Comparison of ENCODE assay signal across 9 cellular contexts in genomic region chr1:224852901-224853568, GRCh38.
DNase-seq lines count a peak whose midpoint lies in the region; ATAC-seq and TF ChIP-seq lines count a peak whose summit lies in the region.
"Had no signal": no experiment of that assay in that cellular context is flagged by ENCODE, and none has a peak within 500 bp of the region (broad histone marks: within the 10 kb centered on the region; RNA-seq: fewer than 3 reads in every experiment).

No MANE protein-coding gene starts in this region.

- no peak overlapping the region for H3K9ac ChIP-seq in Karpas-422 (ENCODE audit: low read length)

- intact Hi-C loops in activated T-helper 1 cell treated with anti-CD3 and anti-CD28 coated beads, Interleukin-12 subunit alpha, Interleukin-12 subunit beta, Interleukin-2, Interleukin-4 antibody, amounts not matched to agents 30 ng/mL and 10 ng/mL and 1 ng/mL, durations not matched to agents 14 hours and 24 hours and 36 hours (cut with micrococcal nuclease) = no loop called here

- H3K27me3 Mint-ChIP-seq in activated T-helper 1 cell treated with anti-CD3 and anti-CD28 coated beads, Interleukin-12 subunit alpha, Interleukin-12 subunit beta, Interleukin-2, Interleukin-4 antibody, amounts not matched to agents 30 ng/mL and 10 ng/mL and 1 ng/mL, durations not matched to agents 14 hours and 24 hours and 36 hours (ENCODE audit: insufficient read depth) = peaks cover 16% of the 10 kb centered on the region

- TF ChIP-seq RAD21 in Ishikawa (IDR thresholded peaks at IDR 0.05; ENCODE audit: low read depth) = peak; percentile 64

- H3K27me3 ChIP-seq in Karpas-422 (ENCODE audit: low read length) = no peaks in the 10 kb centered on the region

- no peak for TF ChIP-seq EP300 in Ishikawa (IDR thresholded peaks at IDR 0.05; ENCODE audit: borderline replicate concordance)

- H3K9me2 ChIP-seq in Karpas-422 (replicated peaks; ENCODE audit: insufficient read depth, low read length) = no peaks in the 10 kb centered on the region

- DNase-seq in DMS 273 (lab: John Stamatoyannopoulos, UW; ENCODE audit: unreplicated experiment) = peak; percentile 68
- DNase-seq in SHP77 treated with DMSO at 0.1 percent for 48 hours (lab: John Stamatoyannopoulos, UW) = peak; percentile 22
- DNase-seq in fibroblast of the conjunctiva (ENCODE audit: low read depth) = peak; percentile 63
- peak; percentile 39 for DNase-seq in retina
- no peak for DNase-seq in Karpas-422
- no peak for DNase-seq in activated T-helper 1 cell treated with anti-CD3 and anti-CD28 coated beads, Interleukin-12 subunit alpha, Interleukin-12 subunit beta, Interleukin-2, Interleukin-4 antibody, amounts not matched to agents 30 ng/mL and 10 ng/mL and 1 ng/mL, durations not matched to agents 14 hours and 24 hours and 36 hours (ENCODE audit: low spot score)

- ATAC-seq in GM18505 (IDR thresholded peaks at IDR 0.05; ENCODE audit: unreplicated experiment) = no peak

- no peaks in the 10 kb centered on the region for H3K79me2 ChIP-seq in Karpas-422 (ENCODE audit: low read length)

- H4K20me1 ChIP-seq in Karpas-422 (ENCODE audit: insufficient read depth, low read depth, low read length) = no peaks in the 10 kb centered on the region

- no peaks in the 10 kb centered on the region for H3K4me1 ChIP-seq in Karpas-422 (ENCODE audit: low read length)

- no peak overlapping the region for H3K27ac Mint-ChIP-seq in activated T-helper 1 cell treated with anti-CD3 and anti-CD28 coated beads, Interleukin-12 subunit alpha, Interleukin-12 subunit beta, Interleukin-2, Interleukin-4 antibody, amounts not matched to agents 30 ng/mL and 10 ng/mL and 1 ng/mL, durations not matched to agents 14 hours and 24 hours and 36 hours
- H3K27ac Mint-ChIP-seq: memory B cell had no signal

- H3K36me3 Mint-ChIP-seq in activated T-helper 1 cell treated with anti-CD3 and anti-CD28 coated beads, Interleukin-12 subunit alpha, Interleukin-12 subunit beta, Interleukin-2, Interleukin-4 antibody, amounts not matched to agents 30 ng/mL and 10 ng/mL and 1 ng/mL, durations not matched to agents 14 hours and 24 hours and 36 hours (ENCODE audit: low read depth) = no peaks in the 10 kb centered on the region
- H3K36me3 Mint-ChIP-seq: memory B cell had no signal

- H3K36me3 ChIP-seq in Karpas-422 (ENCODE audit: insufficient read depth, low read length) = no peaks in the 10 kb centered on the region

- H2AFZ ChIP-seq in Karpas-422 (ENCODE audit: low read length) = no peak overlapping the region

- H3K27ac ChIP-seq in Karpas-422 (ENCODE audit: low read length) = no peak overlapping the region

- no peak overlapping the region for H3K4me2 ChIP-seq in Karpas-422 (ENCODE audit: low read depth, low read length, poor library complexity, severe bottlenecking)

- no peaks in the 10 kb centered on the region for H3K4me1 Mint-ChIP-seq in activated T-helper 1 cell treated with anti-CD3 and anti-CD28 coated beads, Interleukin-12 subunit alpha, Interleukin-12 subunit beta, Interleukin-2, Interleukin-4 antibody, amounts not matched to agents 30 ng/mL and 10 ng/mL and 1 ng/mL, durations not matched to agents 14 hours and 24 hours and 36 hours (ENCODE audit: low read depth)
- H3K4me1 Mint-ChIP-seq: memory B cell had no signal

- H3K9me3 ChIP-seq in Karpas-422 (ENCODE audit: low read length) = no peaks in the 10 kb centered on the region

- no peak for TF ChIP-seq POLR2A in GM18505 (IDR thresholded peaks at IDR 0.05; ENCODE audit: borderline replicate concordance, extremely low read depth, insufficient read depth, insufficient read length)

- H3K9me3 Mint-ChIP-seq in activated T-helper 1 cell treated with anti-CD3 and anti-CD28 coated beads, Interleukin-12 subunit alpha, Interleukin-12 subunit beta, Interleukin-2, Interleukin-4 antibody, amounts not matched to agents 30 ng/mL and 10 ng/mL and 1 ng/mL, durations not matched to agents 14 hours and 24 hours and 36 hours = no peaks in the 10 kb centered on the region

- no peak overlapping the region for H3K4me3 Mint-ChIP-seq in activated T-helper 1 cell treated with anti-CD3 and anti-CD28 coated beads, Interleukin-12 subunit alpha, Interleukin-12 subunit beta, Interleukin-2, Interleukin-4 antibody, amounts not matched to agents 30 ng/mL and 10 ng/mL and 1 ng/mL, durations not matched to agents 14 hours and 24 hours and 36 hours
- H3K4me3 Mint-ChIP-seq: memory B cell had no signal

- no peak overlapping the region for H3K4me3 ChIP-seq in Karpas-422 (ENCODE audit: low read length)

TF ChIP-seq in Ishikawa, 13 proteins besides CTCF, POLR2A, EP300 and RAD21:
- peak; percentile 15; the same call in 1 of the 2 replicates for TF ChIP-seq TEAD4 (IDR thresholded peaks at IDR 0.05)
- no peak for TF ChIP-seq TAF1 (IDR thresholded peaks at IDR 0.05; ENCODE audit: low read depth)
TF ChIP-seq in Ishikawa: peak in this region for 1.

Comparison
In these comparisons a context has a peak if more than half of its experiments do, and no peak if none do; other contexts are left out.
1. DNase-seq: peak in DMS 273 (single experiment), SHP77 treated with DMSO at 0.1 percent for 48 hours (single experiment), fibroblast of the conjunctiva (single experiment) and retina (single experiment); none in Karpas-422 (single experiment) and activated T-helper 1 cell treated with anti-CD3 and anti-CD28 coated beads, Interleukin-12 subunit alpha, Interleukin-12 subunit beta, Interleukin-2, Interleukin-4 antibody, amounts not matched to agents 30 ng/mL and 10 ng/mL and 1 ng/mL, durations not matched to agents 14 hours and 24 hours and 36 hours (single experiment).